In genomic region chr18:13611616-13612110, GRCh38 we compare ENCODE assay signal across 8 cellular contexts.
DNase-seq lines count a peak whose midpoint lies in the region; ATAC-seq and TF ChIP-seq lines count a peak whose summit lies in the region.

No MANE protein-coding gene starts in this region.

- H3K9me3 ChIP-seq in SK-N-SH (no peaks in the 10 kb centered on the region), esophagus muscularis mucosa (no peaks in the 10 kb centered on the region)

- H3K4me1 Mint-ChIP-seq in nephron: peaks cover 33% of the 10 kb centered on the region

- peak overlapping the region; percentile 7 to 50; a peak in 1 of 4 replicates for H3K27ac ChIP-seq in SK-N-SH (ENCODE audit: low read depth in 2 of 2, low read length in 1 of 2)
- peak overlapping the region; percentile 79 to 82 (median 81) for H3K27ac ChIP-seq in esophagus muscularis mucosa (replicated peaks in 1 of 4)

- CTCF ChIA-PET in SK-N-SH (lab: Yijun Ruan, JAX): interaction anchor here (0.6 to 1.4 kb wide), 6 partner anchors 16 to 885 kb away, joined by 3 to 5 read pairs (median 4); no protein-coding TSS in a partner anchor

- TF ChIP-seq POLR2A in esophagus muscularis mucosa (IDR thresholded peaks at IDR 0.05; ENCODE audit: low read depth): no peak

- no peaks in the 10 kb centered on the region for H3K79me2 ChIP-seq in SK-N-SH (ENCODE audit: insufficient read depth)

- H3K36me3 Mint-ChIP-seq in nephron (ENCODE audit: low read depth): no peaks in the 10 kb centered on the region

- H3K27ac Mint-ChIP-seq in nephron: no peak overlapping the region

- no peaks in the 10 kb centered on the region for H3K9me3 Mint-ChIP-seq in nephron

- 0 out of 2 replicates have a peak overlapping the region, but pooled peaks have one; percentile 44 for H2AFZ ChIP-seq in SK-N-SH (ENCODE audit: low read depth)

- H3K4me1 ChIP-seq in SK-N-SH (ENCODE audit: control insufficient read depth in 1 of 2, insufficient read depth in 2 of 2, low read depth in 1 of 2, low read length in 1 of 2) (peaks cover 10 to 21% of the 10 kb centered on the region in 2 experiments; a peak in 2 of 4 replicates), esophagus muscularis mucosa (peaks cover 55 to 62% (median 60%) of the 10 kb centered on the region in 4 donors)

- H3K27me3 ChIP-seq in SK-N-SH (ENCODE audit: insufficient read depth) (no peaks in the 10 kb centered on the region), esophagus muscularis mucosa (no peaks in the 10 kb centered on the region)

- TF ChIP-seq CTCF in SK-N-SH (IDR thresholded peaks at IDR 0.05) (no peak), esophagus muscularis mucosa (IDR thresholded peaks at IDR 0.05) (no peak), nephron (IDR thresholded peaks at IDR 0.05; ENCODE audit: unreplicated experiment in 3 of 3) (no peak)

- 3% methylated on average over 9 of the region's 24 CpGs for WGBS in SK-N-SH (ENCODE audit: low lambda C conversion rate)
- WGBS in esophagus muscularis mucosa: 7% methylated on average over 17 of the region's 24 CpGs

- H3K9me2 ChIP-seq in SK-N-SH: no peaks in the 10 kb centered on the region

- no peaks in the 10 kb centered on the region for H4K20me1 ChIP-seq in SK-N-SH (ENCODE audit: insufficient read depth)

- no peak for TF ChIP-seq RAD21 in SK-N-SH (IDR thresholded peaks at IDR 0.05; ENCODE audit: low read length)

- ATAC-seq in HG02885 (IDR thresholded peaks at IDR 0.05; ENCODE audit: poor library complexity, unreplicated experiment): peak; percentile 1

- no peaks in the 10 kb centered on the region for H3F3A ChIP-seq in SK-N-SH (replicated peaks; ENCODE audit: insufficient read depth)

- H3K4me3 ChIP-seq in SK-N-SH (ENCODE audit: low read depth in 2 of 2, low read length in 1 of 2): peak overlapping the region; percentile 36 to 57
- H3K4me3 ChIP-seq in esophagus muscularis mucosa: peak overlapping the region; percentile 49 to 62 (median 56)

- H3K36me3 ChIP-seq in SK-N-SH (replicated peaks in 1 of 2; ENCODE audit: control insufficient read depth in 1 of 2, insufficient read depth in 2 of 2, low read length in 1 of 2): no peaks in the 10 kb centered on the region
- H3K36me3 ChIP-seq in esophagus muscularis mucosa: no peaks in the 10 kb centered on the region

- TF ChIP-seq EP300 in SK-N-SH (IDR thresholded peaks at IDR 0.05; ENCODE audit: borderline replicate concordance in 1 of 2, low read depth in 1 of 2, low read length in 1 of 2) (no peak), esophagus muscularis mucosa (IDR thresholded peaks at IDR 0.05) (no peak)

- H3K9ac ChIP-seq in SK-N-SH: no peak overlapping the region

- intact Hi-C loops in esophagus muscularis mucosa (cut with DNase I): no loop called here

- POLR2A ChIA-PET in SK-N-SH (lab: Yijun Ruan, JAX): no interaction called here

- H3K4me2 ChIP-seq in SK-N-SH: peak overlapping the region; percentile 87

- DNase-seq in NCI-H524 (lab: John Stamatoyannopoulos, UW): peak; percentile 29 to 45
- DNase-seq in NCI-H524 treated with DMSO at 0.1 percent for 48 hours (lab: John Stamatoyannopoulos, UW): no peak
- peak; percentile 64 for DNase-seq in SK-N-SH
- peak; percentile 91 for DNase-seq in esophagus muscularis mucosa (ENCODE audit: extremely low spot score)
- DNase-seq in NCI-H226: no peak
- DNase-seq in activated CD4-positive, CD25-positive, alpha-beta regulatory T cell treated with anti-CD3 and anti-CD28 coated beads, Interleukin-2, amount 50 U/mL, for 72 hours: no peak

- H3K4me3 Mint-ChIP-seq in nephron: peak overlapping the region; percentile 47 to 54 (median 52)

- peaks cover 63% of the 10 kb centered on the region for H3K27me3 Mint-ChIP-seq in nephron (ENCODE audit: low read depth)

TF ChIP-seq in SK-N-SH, 30 proteins besides CTCF, POLR2A, EP300 and RAD21:
- no peak for TF ChIP-seq REST (IDR thresholded peaks at IDR 0.05; ENCODE audit: low read depth, low read length)

Comparison
In these comparisons a context has a peak if more than half of its experiments do, and no peak if none do; other contexts are left out.
1. DNase-seq: peak in NCI-H524 (2 of 2), SK-N-SH (single experiment) and esophagus muscularis mucosa (single experiment); none in NCI-H524 treated with DMSO at 0.1 percent for 48 hours (single experiment), NCI-H226 (single experiment) and activated CD4-positive, CD25-positive, alpha-beta regulatory T cell treated with anti-CD3 and anti-CD28 coated beads, Interleukin-2, amount 50 U/mL, for 72 hours (single experiment).